Comparison of ENCODE assay signal across 1 cellular context in genomic region chr16:88455610-88456355, GRCh38.
A peak's percentile ranks its signal among the peaks of the same experiment; 100 is the strongest.
TF ChIP-seq lines count a peak whose summit lies in the region.

No MANE protein-coding gene starts in this region.

TF ChIP-seq in GM12878, 131 proteins besides CTCF, POLR2A, EP300 and RAD21 (continued from another document and continues in another):
- TF ChIP-seq, protein P1, sequence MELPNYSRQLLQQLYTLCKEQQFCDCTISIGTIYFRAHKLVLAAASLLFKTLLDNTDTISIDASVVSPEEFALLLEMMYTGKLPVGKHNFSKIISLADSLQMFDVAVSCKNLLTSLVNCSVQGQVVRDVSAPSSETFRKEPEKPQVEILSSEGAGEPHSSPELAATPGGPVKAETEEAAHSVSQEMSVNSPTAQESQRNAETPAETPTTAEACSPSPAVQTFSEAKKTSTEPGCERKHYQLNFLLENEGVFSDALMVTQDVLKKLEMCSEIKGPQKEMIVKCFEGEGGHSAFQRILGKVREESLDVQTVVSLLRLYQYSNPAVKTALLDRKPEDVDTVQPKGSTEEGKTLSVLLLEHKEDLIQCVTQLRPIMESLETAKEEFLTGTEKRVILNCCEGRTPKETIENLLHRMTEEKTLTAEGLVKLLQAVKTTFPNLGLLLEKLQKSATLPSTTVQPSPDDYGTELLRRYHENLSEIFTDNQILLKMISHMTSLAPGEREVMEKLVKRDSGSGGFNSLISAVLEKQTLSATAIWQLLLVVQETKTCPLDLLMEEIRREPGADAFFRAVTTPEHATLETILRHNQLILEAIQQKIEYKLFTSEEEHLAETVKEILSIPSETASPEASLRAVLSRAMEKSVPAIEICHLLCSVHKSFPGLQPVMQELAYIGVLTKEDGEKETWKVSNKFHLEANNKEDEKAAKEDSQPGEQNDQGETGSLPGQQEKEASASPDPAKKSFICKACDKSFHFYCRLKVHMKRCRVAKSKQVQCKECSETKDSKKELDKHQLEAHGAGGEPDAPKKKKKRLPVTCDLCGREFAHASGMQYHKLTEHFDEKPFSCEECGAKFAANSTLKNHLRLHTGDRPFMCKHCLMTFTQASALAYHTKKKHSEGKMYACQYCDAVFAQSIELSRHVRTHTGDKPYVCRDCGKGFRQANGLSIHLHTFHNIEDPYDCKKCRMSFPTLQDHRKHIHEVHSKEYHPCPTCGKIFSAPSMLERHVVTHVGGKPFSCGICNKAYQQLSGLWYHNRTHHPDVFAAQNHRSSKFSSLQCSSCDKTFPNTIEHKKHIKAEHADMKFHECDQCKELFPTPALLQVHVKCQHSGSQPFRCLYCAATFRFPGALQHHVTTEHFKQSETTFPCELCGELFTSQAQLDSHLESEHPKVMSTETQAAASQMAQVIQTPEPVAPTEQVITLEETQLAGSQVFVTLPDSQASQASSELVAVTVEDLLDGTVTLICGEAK (IDR thresholded peaks at IDR 0.05; ENCODE audit: borderline replicate concordance) = no peak
- TF ChIP-seq BCLAF1 (IDR thresholded peaks at IDR 0.05) = peak; percentile 75
- TF ChIP-seq, protein P2, sequence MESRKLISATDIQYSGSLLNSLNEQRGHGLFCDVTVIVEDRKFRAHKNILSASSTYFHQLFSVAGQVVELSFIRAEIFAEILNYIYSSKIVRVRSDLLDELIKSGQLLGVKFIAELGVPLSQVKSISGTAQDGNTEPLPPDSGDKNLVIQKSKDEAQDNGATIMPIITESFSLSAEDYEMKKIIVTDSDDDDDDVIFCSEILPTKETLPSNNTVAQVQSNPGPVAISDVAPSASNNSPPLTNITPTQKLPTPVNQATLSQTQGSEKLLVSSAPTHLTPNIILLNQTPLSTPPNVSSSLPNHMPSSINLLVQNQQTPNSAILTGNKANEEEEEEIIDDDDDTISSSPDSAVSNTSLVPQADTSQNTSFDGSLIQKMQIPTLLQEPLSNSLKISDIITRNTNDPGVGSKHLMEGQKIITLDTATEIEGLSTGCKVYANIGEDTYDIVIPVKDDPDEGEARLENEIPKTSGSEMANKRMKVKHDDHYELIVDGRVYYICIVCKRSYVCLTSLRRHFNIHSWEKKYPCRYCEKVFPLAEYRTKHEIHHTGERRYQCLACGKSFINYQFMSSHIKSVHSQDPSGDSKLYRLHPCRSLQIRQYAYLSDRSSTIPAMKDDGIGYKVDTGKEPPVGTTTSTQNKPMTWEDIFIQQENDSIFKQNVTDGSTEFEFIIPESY (IDR thresholded peaks at IDR 0.05) = no peak
- TF ChIP-seq STAT3 (IDR thresholded peaks at IDR 0.05; ENCODE audit: low read depth, low read length) = no peak
- TF ChIP-seq CHD2 (IDR thresholded peaks at IDR 0.05; ENCODE audit: borderline replicate concordance, low read depth, low read length) = peak; percentile 62; the same call in 1 of the 2 replicates
- TF ChIP-seq, protein P3, sequence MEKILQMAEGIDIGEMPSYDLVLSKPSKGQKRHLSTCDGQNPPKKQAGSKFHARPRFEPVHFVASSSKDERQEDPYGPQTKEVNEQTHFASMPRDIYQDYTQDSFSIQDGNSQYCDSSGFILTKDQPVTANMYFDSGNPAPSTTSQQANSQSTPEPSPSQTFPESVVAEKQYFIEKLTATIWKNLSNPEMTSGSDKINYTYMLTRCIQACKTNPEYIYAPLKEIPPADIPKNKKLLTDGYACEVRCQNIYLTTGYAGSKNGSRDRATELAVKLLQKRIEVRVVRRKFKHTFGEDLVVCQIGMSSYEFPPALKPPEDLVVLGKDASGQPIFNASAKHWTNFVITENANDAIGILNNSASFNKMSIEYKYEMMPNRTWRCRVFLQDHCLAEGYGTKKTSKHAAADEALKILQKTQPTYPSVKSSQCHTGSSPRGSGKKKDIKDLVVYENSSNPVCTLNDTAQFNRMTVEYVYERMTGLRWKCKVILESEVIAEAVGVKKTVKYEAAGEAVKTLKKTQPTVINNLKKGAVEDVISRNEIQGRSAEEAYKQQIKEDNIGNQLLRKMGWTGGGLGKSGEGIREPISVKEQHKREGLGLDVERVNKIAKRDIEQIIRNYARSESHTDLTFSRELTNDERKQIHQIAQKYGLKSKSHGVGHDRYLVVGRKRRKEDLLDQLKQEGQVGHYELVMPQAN (conservative IDR thresholded peaks at IDR 0.05) = peak; percentile 38
- peak; percentile 72; the same call in 1 of the 2 replicates for TF ChIP-seq GATAD2B (conservative IDR thresholded peaks at IDR 0.05; ENCODE audit: low read depth)
- TF ChIP-seq, protein P4, sequence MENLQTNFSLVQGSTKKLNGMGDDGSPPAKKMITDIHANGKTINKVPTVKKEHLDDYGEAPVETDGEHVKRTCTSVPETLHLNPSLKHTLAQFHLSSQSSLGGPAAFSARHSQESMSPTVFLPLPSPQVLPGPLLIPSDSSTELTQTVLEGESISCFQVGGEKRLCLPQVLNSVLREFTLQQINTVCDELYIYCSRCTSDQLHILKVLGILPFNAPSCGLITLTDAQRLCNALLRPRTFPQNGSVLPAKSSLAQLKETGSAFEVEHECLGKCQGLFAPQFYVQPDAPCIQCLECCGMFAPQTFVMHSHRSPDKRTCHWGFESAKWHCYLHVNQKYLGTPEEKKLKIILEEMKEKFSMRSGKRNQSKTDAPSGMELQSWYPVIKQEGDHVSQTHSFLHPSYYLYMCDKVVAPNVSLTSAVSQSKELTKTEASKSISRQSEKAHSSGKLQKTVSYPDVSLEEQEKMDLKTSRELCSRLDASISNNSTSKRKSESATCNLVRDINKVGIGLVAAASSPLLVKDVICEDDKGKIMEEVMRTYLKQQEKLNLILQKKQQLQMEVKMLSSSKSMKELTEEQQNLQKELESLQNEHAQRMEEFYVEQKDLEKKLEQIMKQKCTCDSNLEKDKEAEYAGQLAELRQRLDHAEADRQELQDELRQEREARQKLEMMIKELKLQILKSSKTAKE (IDR thresholded peaks at IDR 0.05; ENCODE audit: low read depth, poor library complexity, severe bottlenecking) = peak; percentile 70
- TF ChIP-seq, protein P5, sequence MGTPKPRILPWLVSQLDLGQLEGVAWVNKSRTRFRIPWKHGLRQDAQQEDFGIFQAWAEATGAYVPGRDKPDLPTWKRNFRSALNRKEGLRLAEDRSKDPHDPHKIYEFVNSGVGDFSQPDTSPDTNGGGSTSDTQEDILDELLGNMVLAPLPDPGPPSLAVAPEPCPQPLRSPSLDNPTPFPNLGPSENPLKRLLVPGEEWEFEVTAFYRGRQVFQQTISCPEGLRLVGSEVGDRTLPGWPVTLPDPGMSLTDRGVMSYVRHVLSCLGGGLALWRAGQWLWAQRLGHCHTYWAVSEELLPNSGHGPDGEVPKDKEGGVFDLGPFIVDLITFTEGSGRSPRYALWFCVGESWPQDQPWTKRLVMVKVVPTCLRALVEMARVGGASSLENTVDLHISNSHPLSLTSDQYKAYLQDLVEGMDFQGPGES (IDR thresholded peaks at IDR 0.05) = no peak
- TF ChIP-seq MLLT1 (IDR thresholded peaks at IDR 0.05) = peak; percentile 46; the same call in 1 of the 2 replicates
- peak; percentile 84 for TF ChIP-seq KLF5 (IDR thresholded peaks at IDR 0.05; ENCODE audit: partially characterized antibody)
- no peak for TF ChIP-seq NFXL1 (IDR thresholded peaks at IDR 0.05; ENCODE audit: borderline replicate concordance)
- TF ChIP-seq EGR1 (IDR thresholded peaks at IDR 0.05; ENCODE audit: borderline replicate concordance in 1 of 2, low read depth in 2 of 2, low read length in 2 of 2) = no peak
- TF ChIP-seq, protein P6, sequence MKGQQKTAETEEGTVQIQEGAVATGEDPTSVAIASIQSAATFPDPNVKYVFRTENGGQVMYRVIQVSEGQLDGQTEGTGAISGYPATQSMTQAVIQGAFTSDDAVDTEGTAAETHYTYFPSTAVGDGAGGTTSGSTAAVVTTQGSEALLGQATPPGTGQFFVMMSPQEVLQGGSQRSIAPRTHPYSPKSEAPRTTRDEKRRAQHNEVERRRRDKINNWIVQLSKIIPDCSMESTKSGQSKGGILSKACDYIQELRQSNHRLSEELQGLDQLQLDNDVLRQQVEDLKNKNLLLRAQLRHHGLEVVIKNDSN (IDR thresholded peaks at IDR 0.05; ENCODE audit: borderline replicate concordance, extremely low read length, insufficient read depth, low read depth, low read length) = no peak
- TF ChIP-seq, protein P7, sequence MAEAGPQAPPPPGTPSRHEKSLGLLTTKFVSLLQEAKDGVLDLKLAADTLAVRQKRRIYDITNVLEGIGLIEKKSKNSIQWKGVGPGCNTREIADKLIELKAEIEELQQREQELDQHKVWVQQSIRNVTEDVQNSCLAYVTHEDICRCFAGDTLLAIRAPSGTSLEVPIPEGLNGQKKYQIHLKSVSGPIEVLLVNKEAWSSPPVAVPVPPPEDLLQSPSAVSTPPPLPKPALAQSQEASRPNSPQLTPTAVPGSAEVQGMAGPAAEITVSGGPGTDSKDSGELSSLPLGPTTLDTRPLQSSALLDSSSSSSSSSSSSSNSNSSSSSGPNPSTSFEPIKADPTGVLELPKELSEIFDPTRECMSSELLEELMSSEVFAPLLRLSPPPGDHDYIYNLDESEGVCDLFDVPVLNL (IDR thresholded peaks at IDR 0.05; ENCODE audit: low read depth, low read length) = no peak; the same call in 1 of the 2 replicates
- peak; percentile 70 for TF ChIP-seq NBN (IDR thresholded peaks at IDR 0.05)
- TF ChIP-seq, protein P8, sequence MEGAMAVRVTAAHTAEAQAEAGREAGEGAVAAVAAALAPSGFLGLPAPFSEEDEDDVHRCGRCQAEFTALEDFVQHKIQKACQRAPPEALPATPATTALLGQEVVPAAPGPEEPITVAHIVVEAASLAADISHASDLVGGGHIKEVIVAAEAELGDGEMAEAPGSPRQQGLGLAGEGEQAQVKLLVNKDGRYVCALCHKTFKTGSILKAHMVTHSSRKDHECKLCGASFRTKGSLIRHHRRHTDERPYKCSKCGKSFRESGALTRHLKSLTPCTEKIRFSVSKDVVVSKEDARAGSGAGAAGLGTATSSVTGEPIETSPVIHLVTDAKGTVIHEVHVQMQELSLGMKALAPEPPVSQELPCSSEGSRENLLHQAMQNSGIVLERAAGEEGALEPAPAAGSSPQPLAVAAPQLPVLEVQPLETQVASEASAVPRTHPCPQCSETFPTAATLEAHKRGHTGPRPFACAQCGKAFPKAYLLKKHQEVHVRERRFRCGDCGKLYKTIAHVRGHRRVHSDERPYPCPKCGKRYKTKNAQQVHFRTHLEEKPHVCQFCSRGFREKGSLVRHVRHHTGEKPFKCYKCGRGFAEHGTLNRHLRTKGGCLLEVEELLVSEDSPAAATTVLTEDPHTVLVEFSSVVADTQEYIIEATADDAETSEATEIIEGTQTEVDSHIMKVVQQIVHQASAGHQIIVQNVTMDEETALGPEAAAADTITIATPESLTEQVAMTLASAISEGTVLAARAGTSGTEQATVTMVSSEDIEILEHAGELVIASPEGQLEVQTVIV (IDR thresholded peaks at IDR 0.05; ENCODE audit: borderline replicate concordance, partially characterized antibody) = no peak
- TF ChIP-seq TARDBP (IDR thresholded peaks at IDR 0.05; ENCODE audit: borderline replicate concordance) = no peak
- TF ChIP-seq JUND (IDR thresholded peaks at IDR 0.05; ENCODE audit: low read depth, low read length) = peak; percentile 84
- TF ChIP-seq, protein P9, sequence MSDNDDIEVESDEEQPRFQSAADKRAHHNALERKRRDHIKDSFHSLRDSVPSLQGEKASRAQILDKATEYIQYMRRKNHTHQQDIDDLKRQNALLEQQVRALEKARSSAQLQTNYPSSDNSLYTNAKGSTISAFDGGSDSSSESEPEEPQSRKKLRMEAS (IDR thresholded peaks at IDR 0.05; ENCODE audit: low read depth, low read length) = no peak
- peak; percentile 39; the same call in 1 of the 2 replicates for TF ChIP-seq CREM (IDR thresholded peaks at IDR 0.05; ENCODE audit: low read depth)
- peak; percentile 66; the same call in 1 of the 2 replicates for TF ChIP-seq POLR2AphosphoS5 (IDR thresholded peaks at IDR 0.05; ENCODE audit: low read length)
- TF ChIP-seq RUNX3 (IDR thresholded peaks at IDR 0.05; ENCODE audit: low read length) = peak; percentile 64
- peak; percentile 42; the same call in 1 of the 2 replicates for TF ChIP-seq CREB1 (IDR thresholded peaks at IDR 0.05; ENCODE audit: low read depth)
- TF ChIP-seq SPI1 (IDR thresholded peaks at IDR 0.05; ENCODE audit: borderline replicate concordance, insufficient read depth, low read depth, low read length) = 0 out of 2 replicates have a peak, but pooled peaks have one; percentile 18
- TF ChIP-seq MEF2B (IDR thresholded peaks at IDR 0.05; ENCODE audit: partially characterized antibody, poor library complexity, severe bottlenecking) = peak; percentile 17
- TF ChIP-seq NR2F1 (conservative IDR thresholded peaks at IDR 0.05) = peak; percentile 63
- TF ChIP-seq SMC3 (IDR thresholded peaks at IDR 0.05; ENCODE audit: borderline replicate concordance, low read length) = no peak; the same call in 1 of the 2 replicates
- peak; percentile 46; the same call in 1 of the 2 replicates for TF ChIP-seq MTA2 (IDR thresholded peaks at IDR 0.05; ENCODE audit: low read depth)
- peak; percentile 92 for TF ChIP-seq FOXK2 (IDR thresholded peaks at IDR 0.05)
- TF ChIP-seq ASH2L (IDR thresholded peaks at IDR 0.05; ENCODE audit: borderline replicate concordance, low read depth) = no peak
- peak; percentile 72 for TF ChIP-seq RELA (IDR thresholded peaks at IDR 0.05; ENCODE audit: borderline replicate concordance, partially characterized antibody)
- TF ChIP-seq NRF1 (conservative IDR thresholded peaks at IDR 0.05; ENCODE audit: low read depth, low read length) = no peak
- peak; percentile 28 for TF ChIP-seq SP1 (IDR thresholded peaks at IDR 0.05; ENCODE audit: low read depth, low read length)
